In genomic region chr3:139112230-139112558, GRCh38 we compare ENCODE assay signal across 7 cellular contexts.
"Had no signal": no experiment of that assay in that cellular context is flagged by ENCODE, and none has a peak within 500 bp of the region (broad histone marks: within the 10 kb centered on the region; RNA-seq: fewer than 3 reads in every experiment).

No MANE protein-coding gene starts in this region.

- H3K27ac Mint-ChIP-seq: immature natural killer cell; stimulated activated naive CD8-positive, alpha-beta T cell treated with anti-CD3 and anti-CD28 coated beads, Interleukin-15, Interleukin-2, amounts not matched to agents 100 ng/mL and 50 ng/mL, for 24 hours had no signal

- H3K27ac ChIP-seq: brain microvascular endothelial cell, suprapubic skin had no signal

- H3K9me3 Mint-ChIP-seq: central memory CD8-positive, alpha-beta T cell; stimulated activated naive CD8-positive, alpha-beta T cell treated with anti-CD3 and anti-CD28 coated beads, Interleukin-15, Interleukin-2, amounts not matched to agents 100 ng/mL and 50 ng/mL, for 24 hours had no signal

- H3K36me3 Mint-ChIP-seq: immature natural killer cell had no signal

- H3K9me3 ChIP-seq: suprapubic skin had no signal

- H3K27me3 ChIP-seq: suprapubic skin had no signal

- DNase-seq: cortex of kidney, foreskin melanocyte had no signal

- H3K4me3 Mint-ChIP-seq: central memory CD8-positive, alpha-beta T cell; immature natural killer cell; stimulated activated naive CD8-positive, alpha-beta T cell treated with anti-CD3 and anti-CD28 coated beads, Interleukin-15, Interleukin-2, amounts not matched to agents 100 ng/mL and 50 ng/mL, for 24 hours had no signal

- H3K36me3 ChIP-seq: brain microvascular endothelial cell, suprapubic skin had no signal

- H3K4me3 ChIP-seq: suprapubic skin had no signal
